Comparison of ENCODE assay signal across 8 cellular contexts in the genomic region with DNA sequence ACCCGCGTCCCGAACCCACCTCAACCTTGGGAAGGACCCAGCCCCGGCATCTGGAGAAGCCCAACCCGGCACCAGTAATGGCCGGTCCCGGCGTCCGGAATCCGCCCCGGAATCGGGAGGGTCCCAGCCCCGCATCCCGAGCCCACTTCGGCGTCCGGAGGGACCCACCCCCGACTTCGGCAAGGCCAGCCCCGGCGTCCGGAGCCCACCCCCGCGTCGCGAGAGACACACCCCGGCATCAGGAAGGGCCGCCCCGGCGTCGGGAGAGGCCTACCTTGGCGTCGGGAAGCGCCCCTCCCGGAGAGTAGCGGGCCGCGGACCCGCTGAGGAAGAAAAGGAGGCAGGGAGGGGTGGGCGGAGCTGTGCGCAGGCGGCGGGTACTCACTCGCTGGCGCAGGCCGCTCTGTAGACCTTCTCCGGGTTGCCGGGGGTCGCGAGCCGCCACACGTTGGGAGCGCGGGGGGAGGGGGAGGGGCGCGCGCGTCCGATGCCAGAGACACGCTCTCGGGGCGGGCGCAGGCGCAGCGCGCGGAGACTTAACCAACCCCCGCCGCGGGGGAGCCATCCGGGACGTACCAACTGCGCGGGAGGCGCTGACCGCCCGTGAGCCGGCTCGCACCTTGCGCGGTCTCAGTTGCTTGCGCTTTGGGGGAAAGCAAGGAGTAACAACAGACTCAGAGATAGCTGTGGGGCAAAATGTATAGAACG. TPM values are rescaled to one million over a fixed set of nuclear protein-coding genes. Genes with fewer than 3 reads are reported as not detected.
DNase-seq lines count a peak whose midpoint lies in the region; ATAC-seq, FAIRE-seq and TF ChIP-seq lines count a peak whose summit lies in the region.

A gene (minus strand): TSS at position 515 of the 708 bp plus-strand sequence. CDS start 24,164 bp downstream, outside the sequence.

- peak within 1 kb of the TSS; percentile 94 for H3K4me3 ChIP-seq in A549
- H3K4me3 ChIP-seq in WI38 (ENCODE audit: low read depth, low read length) = peak within 1 kb of the TSS; percentile 90
- H3K4me3 ChIP-seq in mammary epithelial cell (replicated peaks in 1 of 3; ENCODE audit: insufficient read depth in 1 of 3, low read depth in 2 of 3, low read length in 3 of 3) = peak within 1 kb of the TSS; percentile 81 to 99 (median 99)
- peak within 1 kb of the TSS; percentile 93 for H3K4me3 ChIP-seq in iPS-20b (ENCODE audit: low read length)
- H3K4me3 ChIP-seq in skin epidermis = peak within 1 kb of the TSS; percentile 59 to 97 (median 90)

- in situ Hi-C loops in mammary epithelial cell (cut with MboI; ENCODE audit: low sequenced_read_pairs in 2 of 2) = no loop called here

- POLR2A ChIA-PET in A549 (lab: Yijun Ruan, JAX) = interaction anchor here (0.7 to 1.1 kb wide), 3 partner anchors 11 to 42 kb away, joined by 3 to 6 read pairs (median 4); no protein-coding TSS in a partner anchor

- dilution Hi-C loops in mammary epithelial cell (cut with HindIII; ENCODE audit: low sequenced_read_pairs) = no loop called here

- no peaks in the 10 kb centered on the region for H4K20me1 ChIP-seq in mammary epithelial cell (ENCODE audit: insufficient read depth, low read length)

- H3K9me3 ChIP-seq in A549 (no peaks in the 10 kb centered on the region), mammary epithelial cell (replicated peaks; ENCODE audit: insufficient read depth, low read length) (no peaks in the 10 kb centered on the region), iPS-20b (ENCODE audit: insufficient read depth, low read depth, low read length) (no peaks in the 10 kb centered on the region)

- no peak for TF ChIP-seq RAD21 in A549 (conservative IDR thresholded peaks at IDR 0.05 in 1 of 2, IDR thresholded peaks at IDR 0.05 in 1 of 2)

- CTCF ChIA-PET in A549 (lab: Yijun Ruan, JAX) (interaction anchor here (0.9 to 2.7 kb wide), 8 partner anchors 9 to 81 kb away, joined by 3 to 10 read pairs (median 4); a partner anchor contains a TSS), mammary epithelial cell (lab: Charles Lee; ENCODE audit: low non-redundant PET) (interaction anchor here (0.7 kb wide), 1 partner anchor 88 kb away, joined by 4 read pairs; no protein-coding TSS in a partner anchor)

- peak within 1 kb of the TSS; percentile 90 for H3K4me2 ChIP-seq in A549
- peak within 1 kb of the TSS; percentile 74 for H3K4me2 ChIP-seq in mammary epithelial cell (ENCODE audit: insufficient read depth, low read depth, low read length)

- DNase-seq in A549 (ENCODE audit: low read depth in 1 of 2, low spot score in 1 of 2) (peak; percentile 73 to 97), NCI-H2227 treated with DMSO at 0.1 percent for 48 hours (lab: John Stamatoyannopoulos, UW) (peak; percentile 88), mammary epithelial cell (peak; percentile 94)

- H3K4me1 ChIP-seq in A549 (peaks cover 20% of the 10 kb centered on the region), mammary epithelial cell (ENCODE audit: insufficient read depth, low read length) (peaks cover 19% of the 10 kb centered on the region), iPS-20b (ENCODE audit: insufficient read depth, low read length) (peaks cover 12% of the 10 kb centered on the region; the same call in 1 of the 2 replicates)

- TF ChIP-seq EP300 in A549 (IDR thresholded peaks at IDR 0.05) = no peak

- TF ChIP-seq CTCF in A549 (IDR thresholded peaks at IDR 0.05) (no peak), WI38 (IDR thresholded peaks at IDR 0.05; ENCODE audit: low read depth, low read length) (no peak), mammary epithelial cell (conservative IDR thresholded peaks at IDR 0.05 in 1 of 2, IDR thresholded peaks at IDR 0.05 in 1 of 2; ENCODE audit: extremely low read depth in 1 of 2, insufficient read depth in 1 of 2, low read depth in 1 of 2, low read length in 2 of 2) (no peak)

- ATAC-seq in A549 (peak; percentile 87 to 91), GM18868 (IDR thresholded peaks at IDR 0.05; ENCODE audit: unreplicated experiment) (peak; percentile 73), HG03108 (IDR thresholded peaks at IDR 0.05; ENCODE audit: unreplicated experiment) (peak; percentile 77)

- peak; percentile 25; the same call in 1 of the 2 replicates for TF ChIP-seq POLR2A in A549 (IDR thresholded peaks at IDR 0.05; ENCODE audit: low read length)

- peaks cover 51% of the 10 kb centered on the region for H3K79me2 ChIP-seq in mammary epithelial cell (ENCODE audit: insufficient read depth, low read length)

- H3K9ac ChIP-seq in mammary epithelial cell (ENCODE audit: insufficient read depth, low read length) (peak within 1 kb of the TSS; percentile 81), iPS-20b (ENCODE audit: low read depth, low read length) (peak within 1 kb of the TSS; percentile 95)

- WGBS in A549 (ENCODE audit: missing lambda C conversion rate) = under 1% methylated on average over 17 of the region's 83 CpGs
- 0% methylated on average over 11 of the region's 83 CpGs for WGBS in mammary epithelial cell (ENCODE audit: low coverage, missing lambda C conversion rate)

- intact Hi-C loops in mammary epithelial cell (cut with micrococcal nuclease) = loop anchor here (1.0 kb wide), 1 partner anchor 16 kb away; a partner anchor contains a TSS

- H3K36me3 ChIP-seq in mammary epithelial cell (ENCODE audit: insufficient read depth, low read length) (no peaks in the 10 kb centered on the region), iPS-20b (ENCODE audit: insufficient read depth, low read depth, low read length) (no peaks in the 10 kb centered on the region)

- H3K27ac ChIP-seq in A549 (peak within 1 kb of the TSS; percentile 95 to 96), mammary epithelial cell (ENCODE audit: insufficient read depth, low read depth, low read length) (peak within 1 kb of the TSS; percentile 81), iPS-20b (ENCODE audit: low read length) (peak within 1 kb of the TSS; percentile 68), skin epidermis (peak within 1 kb of the TSS; percentile 52 to 98 (median 91))

- H3K27me3 ChIP-seq in mammary epithelial cell (ENCODE audit: insufficient read depth, low read length) = no peaks in the 10 kb centered on the region
- no peaks in the 10 kb centered on the region for H3K27me3 ChIP-seq in iPS-20b (ENCODE audit: insufficient read depth, low read length)

- peak within 1 kb of the TSS; percentile 87 for H2AFZ ChIP-seq in mammary epithelial cell (ENCODE audit: low read depth, low read length)

- BruUV-seq in mammary epithelial cell (replicated peaks; lab: Mats Ljungman, UMichigan) = no TSS peak

- FAIRE-seq in A549 (lab: Jason Lieb, UNC) = no peak

TF ChIP-seq in A549, 52 proteins besides CTCF, POLR2A, EP300 and RAD21 (continues in another document):
- TF ChIP-seq ZSCAN20 (CRISPR knock-in tag; IDR thresholded peaks at IDR 0.05) (no peak), ZNF302 (CRISPR knock-in tag; IDR thresholded peaks at IDR 0.05) (no peak), EHF (CRISPR knock-in tag; IDR thresholded peaks at IDR 0.05) (no peak), NFE2L2 (conservative IDR thresholded peaks at IDR 0.05; ENCODE audit: low read length) (no peak), MAFK (IDR thresholded peaks at IDR 0.05; ENCODE audit: partially characterized antibody) (no peak), TP53 (CRISPR knock-in tag; IDR thresholded peaks at IDR 0.05) (no peak), HOXB13 (CRISPR knock-in tag; IDR thresholded peaks at IDR 0.05; ENCODE audit: low read depth) (no peak), CHD4 (IDR thresholded peaks at IDR 0.05; ENCODE audit: borderline replicate concordance) (no peak), BHLHE40 (IDR thresholded peaks at IDR 0.05; ENCODE audit: low read depth, low read length) (peak; percentile 92), PHF8 (IDR thresholded peaks at IDR 0.05; ENCODE audit: borderline replicate concordance, low read depth) (peak; percentile 81), RFX5 (IDR thresholded peaks at IDR 0.05) (no peak), RARB (CRISPR knock-in tag; IDR thresholded peaks at IDR 0.05) (no peak), MYC (IDR thresholded peaks at IDR 0.05; ENCODE audit: borderline replicate concordance, low read length) (peak; percentile 85)
- TF ChIP-seq, protein P1, sequence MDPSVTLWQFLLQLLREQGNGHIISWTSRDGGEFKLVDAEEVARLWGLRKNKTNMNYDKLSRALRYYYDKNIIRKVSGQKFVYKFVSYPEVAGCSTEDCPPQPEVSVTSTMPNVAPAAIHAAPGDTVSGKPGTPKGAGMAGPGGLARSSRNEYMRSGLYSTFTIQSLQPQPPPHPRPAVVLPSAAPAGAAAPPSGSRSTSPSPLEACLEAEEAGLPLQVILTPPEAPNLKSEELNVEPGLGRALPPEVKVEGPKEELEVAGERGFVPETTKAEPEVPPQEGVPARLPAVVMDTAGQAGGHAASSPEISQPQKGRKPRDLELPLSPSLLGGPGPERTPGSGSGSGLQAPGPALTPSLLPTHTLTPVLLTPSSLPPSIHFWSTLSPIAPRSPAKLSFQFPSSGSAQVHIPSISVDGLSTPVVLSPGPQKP (IDR thresholded peaks at IDR 0.05; ENCODE audit: low read depth, low read length) = no peak
- TF ChIP-seq, protein P2, sequence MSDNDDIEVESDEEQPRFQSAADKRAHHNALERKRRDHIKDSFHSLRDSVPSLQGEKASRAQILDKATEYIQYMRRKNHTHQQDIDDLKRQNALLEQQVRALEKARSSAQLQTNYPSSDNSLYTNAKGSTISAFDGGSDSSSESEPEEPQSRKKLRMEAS (IDR thresholded peaks at IDR 0.05) = peak; percentile 94
- TF ChIP-seq, protein P3, sequence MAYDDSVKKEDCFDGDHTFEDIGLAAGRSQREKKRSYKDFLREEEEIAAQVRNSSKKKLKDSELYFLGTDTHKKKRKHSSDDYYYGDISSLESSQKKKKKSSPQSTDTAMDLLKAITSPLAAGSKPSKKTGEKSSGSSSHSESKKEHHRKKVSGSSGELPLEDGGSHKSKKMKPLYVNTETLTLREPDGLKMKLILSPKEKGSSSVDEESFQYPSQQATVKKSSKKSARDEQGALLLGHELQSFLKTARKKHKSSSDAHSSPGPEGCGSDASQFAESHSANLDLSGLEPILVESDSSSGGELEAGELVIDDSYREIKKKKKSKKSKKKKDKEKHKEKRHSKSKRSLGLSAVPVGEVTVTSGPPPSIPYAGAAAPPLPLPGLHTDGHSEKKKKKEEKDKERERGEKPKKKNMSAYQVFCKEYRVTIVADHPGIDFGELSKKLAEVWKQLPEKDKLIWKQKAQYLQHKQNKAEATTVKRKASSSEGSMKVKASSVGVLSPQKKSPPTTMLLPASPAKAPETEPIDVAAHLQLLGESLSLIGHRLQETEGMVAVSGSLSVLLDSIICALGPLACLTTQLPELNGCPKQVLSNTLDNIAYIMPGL (CRISPR knock-in tag; IDR thresholded peaks at IDR 0.05; ENCODE audit: borderline replicate concordance) = peak; percentile 84; the same call in 1 of the 2 replicates

RNA-seq across cellular contexts. Expression of the gene that starts here (rescaled TPM):
- 50.6 and 52.5 TPM in 2 replicates for polyA plus RNA-seq in A549 (2011; rRNA removed)
- polyA plus RNA-seq in A549 (2012; cell fraction: cytosol; rRNA removed) = 18.2 and 19.8 TPM in 2 replicates
- 11.6 and 17.6 TPM in 2 replicates for polyA plus RNA-seq in A549 (2012; cell fraction: nucleus; rRNA removed)
- polyA plus RNA-seq in A549 (2017; fragmentation: RNase III; extraction: RNeasy Plus Mini Kit Qiagen cat#74134 plus additional on column Dnase treatment) = 43.8 to 47.8 TPM (median 47.7 TPM) in 3 replicates
- 27.8 and 28.4 TPM in 2 replicates for polyA minus RNA-seq in A549 (2011; rRNA and poly(A)+ RNA removed)
- total RNA-seq in mammary epithelial cell = 10 to 100 TPM; 24.8 to 47.0 TPM
- 16.5 TPM for polyA plus RNA-seq in mammary epithelial cell
- 41.6 TPM for polyA minus RNA-seq in mammary epithelial cell

Comparison
In these comparisons a context has a peak if more than half of its experiments do, and no peak if none do; other contexts are left out.
1. Peak in every context shown above with its lines: DNase-seq, ATAC-seq, H3K4me3 ChIP-seq and H3K27ac ChIP-seq.